13 cellular contexts compared by ENCODE assay signal in genomic region chr1:96772972-96773371, GRCh38. TPM values are rescaled to one million over a fixed set of nuclear protein-coding genes. Genes with fewer than 3 reads are reported as not detected.
A peak's percentile ranks its signal among the peaks of the same experiment; 100 is the strongest.
DNase-seq lines count a peak whose midpoint lies in the region; ATAC-seq and TF ChIP-seq lines count a peak whose summit lies in the region.
"Had no signal": no experiment of that assay in that cellular context is flagged by ENCODE, and none has a peak within 500 bp of the region (broad histone marks: within the 10 kb centered on the region; RNA-seq: fewer than 3 reads in every experiment).

No MANE protein-coding gene starts in this region.

- no peak for ATAC-seq in HG02588 (IDR thresholded peaks at IDR 0.05; ENCODE audit: unreplicated experiment)
- no peak for ATAC-seq in HG03521 (IDR thresholded peaks at IDR 0.05; ENCODE audit: unreplicated experiment)

- H3K27ac ChIP-seq in VCaP, result peak overlapping the region; percentile 47
- H3K27ac ChIP-seq: BLaER1, GM23248 had no signal

- H3K4me3 Mint-ChIP-seq in nephron progenitor cell, result no peak overlapping the region

- H3K27me3 Mint-ChIP-seq in nephron progenitor cell (ENCODE audit: low read depth, poor library complexity), result no peaks in the 10 kb centered on the region
- H3K27me3 Mint-ChIP-seq: CD4-positive, CD25-positive, alpha-beta regulatory T cell had no signal

- peak overlapping the region; percentile 81 for H3K27ac Mint-ChIP-seq in nephron progenitor cell

- TF ChIP-seq CTCF in VCaP (conservative IDR thresholded peaks at IDR 0.05) (no peak), nephron progenitor cell (IDR thresholded peaks at IDR 0.05) (no peak)

- DNase-seq in Daoy (ENCODE audit: low read depth), result peak; percentile 15
- peak; percentile 7 for DNase-seq in iPS-NIHi11 (ENCODE audit: low spot score)
- DNase-seq in nephron progenitor cell, result no peak
- no peak for DNase-seq in amniotic stem cell (lab: John Stamatoyannopoulos, UW)
- DNase-seq: AML-193; CD4-positive, CD25-positive, alpha-beta regulatory T cell; DMS53; GM23248; H7 had no signal

- H3K36me3 Mint-ChIP-seq in nephron progenitor cell (ENCODE audit: low read depth), result peaks cover 71% of the 10 kb centered on the region

- no peaks in the 10 kb centered on the region for H3K4me1 Mint-ChIP-seq in nephron progenitor cell

- H3K9me3 Mint-ChIP-seq in nephron progenitor cell, result no peaks in the 10 kb centered on the region

RNA-seq across cellular contexts. Expression of gene PTBP2, which starts 51.4 kb away (rescaled TPM):
- total RNA-seq in Daoy (2014; rRNA removed; shearing (Covaris generic)), result 48.1 and 56.6 TPM in 2 replicates

Comparison
In these comparisons a context has a peak if more than half of its experiments do, and no peak if none do; other contexts are left out.
1. DNase-seq: peak in Daoy (single experiment) and iPS-NIHi11 (single experiment); none in nephron progenitor cell (single experiment) and amniotic stem cell (single experiment).